12 cellular contexts compared by ENCODE assay signal in the genomic region with DNA sequence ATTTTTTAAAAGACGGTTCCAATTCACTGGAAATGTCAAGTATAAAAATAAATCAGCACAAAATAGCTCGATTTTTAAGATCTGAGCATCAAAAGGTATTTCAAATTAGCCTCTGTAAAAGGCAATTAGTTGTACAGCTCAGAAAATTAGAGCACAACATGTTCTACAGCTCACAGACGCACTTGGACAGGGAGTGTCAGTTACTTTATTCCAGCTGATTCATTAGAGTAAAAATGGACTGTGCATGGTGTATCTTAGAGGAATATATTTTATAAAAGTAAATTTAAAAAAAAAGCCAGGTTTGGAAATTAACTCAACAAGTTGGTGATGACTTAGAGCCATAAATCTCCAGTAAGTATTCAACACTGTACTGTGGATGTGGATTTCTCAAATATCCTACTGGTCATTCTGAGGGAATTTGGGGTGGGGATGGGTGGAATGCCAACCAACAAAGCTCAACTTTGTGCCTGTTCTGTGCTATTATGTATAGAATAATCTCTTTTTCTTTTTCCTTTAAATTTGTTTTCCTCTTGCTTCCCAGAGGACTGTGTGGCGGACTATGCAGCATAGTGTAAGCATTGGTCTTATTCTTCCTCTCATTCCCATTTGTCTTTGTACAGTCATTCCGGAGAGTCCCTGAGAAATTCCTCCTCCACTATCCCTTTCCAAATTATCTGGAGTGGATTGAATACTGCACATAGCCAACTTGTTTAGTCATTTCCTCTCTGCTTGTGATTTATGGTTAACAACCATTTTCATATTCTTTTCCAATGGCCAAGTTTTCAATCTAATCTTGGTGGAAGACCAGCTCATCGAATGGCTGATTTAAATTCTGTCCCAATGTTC.
DNase-seq lines count a peak whose midpoint lies in the region; ATAC-seq and TF ChIP-seq lines count a peak whose summit lies in the region.
"Had no signal": no experiment of that assay in that cellular context is flagged by ENCODE, and none has a peak within 500 bp of the region (broad histone marks: within the 10 kb centered on the region; RNA-seq: fewer than 3 reads in every experiment).

No MANE protein-coding gene starts in this region.

- H3K79me2 ChIP-seq in KMS-11 (ENCODE audit: insufficient read depth, low read depth): no peaks in the 10 kb centered on the region

- H3K36me3 Mint-ChIP-seq in CD8-positive, alpha-beta T cell: no peaks in the 10 kb centered on the region
- H3K36me3 Mint-ChIP-seq: CD14-positive monocyte had no signal

- H3K27me3 Mint-ChIP-seq in CD8-positive, alpha-beta T cell (ENCODE audit: low read depth): no peaks in the 10 kb centered on the region
- H3K27me3 Mint-ChIP-seq: activated T-helper 17 cell treated with anti-CD3 and anti-CD28 coated beads, Interleukin-2, amount 50 U/mL, for 72 hours had no signal

- no peak overlapping the region for H3K4me2 ChIP-seq in KMS-11

- no peaks in the 10 kb centered on the region for H3K36me3 ChIP-seq in KMS-11 (ENCODE audit: insufficient read depth)
- no peaks in the 10 kb centered on the region for H3K36me3 ChIP-seq in left lung
- H3K36me3 ChIP-seq in CD8-positive, alpha-beta T cell (ENCODE audit: insufficient read depth, low read length): no peaks in the 10 kb centered on the region
- H3K36me3 ChIP-seq: thoracic aorta had no signal

- no peak for TF ChIP-seq CTCF in KMS-11 (conservative IDR thresholded peaks at IDR 0.05; ENCODE audit: low read depth, low read length)
- no peak for TF ChIP-seq CTCF in choroid plexus epithelial cell (conservative IDR thresholded peaks at IDR 0.05; ENCODE audit: low read depth, low read length)
- no peak for TF ChIP-seq CTCF in left lung (IDR thresholded peaks at IDR 0.05)
- no peak for TF ChIP-seq CTCF in CD8-positive, alpha-beta T cell (IDR thresholded peaks at IDR 0.05)

- ATAC-seq in left lung: peak; percentile 62
- ATAC-seq in CD8-positive, alpha-beta T cell: no peak
- ATAC-seq: activated T-helper 17 cell treated with anti-CD3 and anti-CD28 coated beads, Interleukin-2, amount 50 U/mL, for 72 hours had no signal

- POLR2A ChIA-PET in CD8-positive, alpha-beta T cell (lab: Charles Lee): interaction anchor here (0.9 to 1.3 kb wide), 2 partner anchors 12 to 14 kb away, joined by 3 read pairs; no protein-coding TSS in a partner anchor

- H3K27ac Mint-ChIP-seq in CD8-positive, alpha-beta T cell: no peak overlapping the region
- H3K27ac Mint-ChIP-seq: activated T-helper 17 cell treated with anti-CD3 and anti-CD28 coated beads, Interleukin-2, amount 50 U/mL, for 72 hours; CD14-positive monocyte had no signal

- H4K20me1 ChIP-seq in KMS-11 (ENCODE audit: insufficient read depth): no peaks in the 10 kb centered on the region

- H3K27me3 ChIP-seq in KMS-11 (ENCODE audit: insufficient read depth, low read depth) (no peaks in the 10 kb centered on the region), left lung (no peaks in the 10 kb centered on the region)
- H3K27me3 ChIP-seq in CD8-positive, alpha-beta T cell (ENCODE audit: insufficient read depth, low read length): no peaks in the 10 kb centered on the region

- H3K4me1 ChIP-seq in KMS-11 (ENCODE audit: low read depth, poor library complexity, severe bottlenecking) (peaks cover 49% of the 10 kb centered on the region), left lung (no peaks in the 10 kb centered on the region)
- no peaks in the 10 kb centered on the region for H3K4me1 ChIP-seq in CD8-positive, alpha-beta T cell (ENCODE audit: insufficient read depth, low read length)

- peak; percentile 66 for DNase-seq in ACHN
- peak; percentile 80 for DNase-seq in choroid plexus epithelial cell (ENCODE audit: low read depth)
- no peak for DNase-seq in left lung
- DNase-seq in activated CD4-positive, alpha-beta T cell treated with anti-CD3 and anti-CD28 coated beads, Interleukin-2, amount 50 U/mL, for 4 hours: no peak
- no peak for DNase-seq in activated CD4-positive, CD25-positive, alpha-beta regulatory T cell treated with anti-CD3 and anti-CD28 coated beads, Interleukin-2, amount 50 U/mL, for 72 hours
- no peak for DNase-seq in CD8-positive, alpha-beta T cell
- DNase-seq in SIG-M5 (lab: John Stamatoyannopoulos, UW): no peak
- DNase-seq: NCI-H1417 had no signal

- in situ Hi-C loops in ACHN (cut with HindIII; ENCODE audit: low pct_ligation_motif_present, low pct_unique_long_range_greater_than_20kb, low sequenced_read_pairs): no loop called here

- no peak overlapping the region for H2AFZ ChIP-seq in KMS-11 (ENCODE audit: low read depth)

- no peaks in the 10 kb centered on the region for H3K9me3 ChIP-seq in left lung
- H3K9me3 ChIP-seq in CD8-positive, alpha-beta T cell (ENCODE audit: low read length): no peaks in the 10 kb centered on the region
- H3K9me3 ChIP-seq: thoracic aorta had no signal

- peaks cover 10% of the 10 kb centered on the region for H3K4me1 Mint-ChIP-seq in CD8-positive, alpha-beta T cell (ENCODE audit: low read depth)
- H3K4me1 Mint-ChIP-seq: activated T-helper 17 cell treated with anti-CD3 and anti-CD28 coated beads, Interleukin-2, amount 50 U/mL, for 72 hours; CD14-positive monocyte had no signal

- peak overlapping the region; percentile 80; the same call in 1 of the 2 replicates for H3K27ac ChIP-seq in KMS-11
- no peak overlapping the region for H3K27ac ChIP-seq in left lung
- no peak overlapping the region for H3K27ac ChIP-seq in CD8-positive, alpha-beta T cell (ENCODE audit: low read depth, low read length)

- H3K9ac ChIP-seq in KMS-11: no peak overlapping the region

- H3K9me3 Mint-ChIP-seq in CD8-positive, alpha-beta T cell: no peaks in the 10 kb centered on the region
- H3K9me3 Mint-ChIP-seq: activated T-helper 17 cell treated with anti-CD3 and anti-CD28 coated beads, Interleukin-2, amount 50 U/mL, for 72 hours had no signal

- CTCF ChIA-PET in CD8-positive, alpha-beta T cell (lab: Charles Lee): interaction anchor here (1.3 kb wide), 2 partner anchors 10 to 15 kb away, joined by 3 to 4 read pairs; no protein-coding TSS in a partner anchor

- H3K4me3 ChIP-seq in KMS-11 (IDR thresholded peaks at IDR 0.05; ENCODE audit: insufficient read depth, low read depth, low read length): no peak overlapping the region
- H3K4me3 ChIP-seq in choroid plexus epithelial cell (ENCODE audit: low read depth, low read length): no peak overlapping the region
- no peak overlapping the region for H3K4me3 ChIP-seq in left lung
- no peak overlapping the region for H3K4me3 ChIP-seq in CD8-positive, alpha-beta T cell (ENCODE audit: low read depth, low read length)
- H3K4me3 ChIP-seq: thoracic aorta had no signal

- H3K4me3 Mint-ChIP-seq in CD8-positive, alpha-beta T cell: no peak overlapping the region
- H3K4me3 Mint-ChIP-seq: activated T-helper 17 cell treated with anti-CD3 and anti-CD28 coated beads, Interleukin-2, amount 50 U/mL, for 72 hours; CD14-positive monocyte had no signal

- intact Hi-C loops in left lung (cut with DNase I): no loop called here
- intact Hi-C loops in CD8-positive, alpha-beta T cell (cut with DNase I, micrococcal nuclease): no loop called here

Comparison
In these comparisons a context has a peak if more than half of its experiments do, and no peak if none do; other contexts are left out.
1. DNase-seq: peak in ACHN (single experiment) and choroid plexus epithelial cell (single experiment); none in left lung (0 of 2), activated CD4-positive, alpha-beta T cell treated with anti-CD3 and anti-CD28 coated beads, Interleukin-2, amount 50 U/mL, for 4 hours (0 of 2), activated CD4-positive, CD25-positive, alpha-beta regulatory T cell treated with anti-CD3 and anti-CD28 coated beads, Interleukin-2, amount 50 U/mL, for 72 hours (single experiment), CD8-positive, alpha-beta T cell (0 of 7) and SIG-M5 (single experiment).